Comparison of ENCODE assay signal across 13 cellular contexts in the genomic region with DNA sequence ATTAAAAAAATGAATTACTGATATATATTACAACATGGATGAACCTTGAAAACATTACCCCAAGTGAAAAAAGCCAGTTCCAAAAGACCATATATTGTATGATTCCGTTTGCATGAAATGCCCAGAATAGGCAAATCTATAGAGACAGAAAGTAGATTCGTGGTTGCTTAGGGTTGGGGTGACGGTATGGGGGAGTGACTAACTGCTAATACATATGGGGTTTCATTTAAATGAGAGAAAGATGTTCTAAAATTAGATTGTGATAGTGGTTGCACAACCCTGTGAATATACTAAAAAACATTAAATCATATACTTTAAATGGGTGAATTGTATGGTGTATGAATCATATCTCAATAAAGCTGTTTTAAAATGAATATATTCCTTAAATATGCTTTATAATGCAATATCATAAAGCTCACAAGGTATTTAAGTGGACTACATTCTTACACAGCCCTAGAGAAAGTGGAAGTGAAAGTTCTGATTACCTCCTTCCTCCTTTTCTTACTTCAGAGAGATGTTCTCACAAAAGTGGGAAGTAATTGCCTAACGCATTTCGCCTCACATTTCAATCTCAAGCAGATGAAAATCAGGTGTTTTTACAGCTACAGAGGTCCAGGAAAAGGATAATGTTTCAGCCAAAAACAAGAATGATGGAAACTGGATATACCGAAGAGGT.
DNase-seq lines count a peak whose midpoint lies in the region; ATAC-seq and TF ChIP-seq lines count a peak whose summit lies in the region.
"Had no signal": no experiment of that assay in that cellular context is flagged by ENCODE, and none has a peak within 500 bp of the region (broad histone marks: within the 10 kb centered on the region; RNA-seq: fewer than 3 reads in every experiment).

No MANE protein-coding gene starts in this region.

- H4K91ac ChIP-seq in mesenchymal stem cell (ENCODE audit: low read length): no peak overlapping the region

- CTCF ChIA-PET in activated CD8-positive, alpha-beta T cell treated with anti-CD3 and anti-CD28 coated beads, Interleukin-2, amount 10 ng/mL, durations not matched to agents 7 days and 5 days (lab: Charles Lee): interaction anchor here (1.8 kb wide), 1 partner anchor 154 kb away, joined by 6 read pairs; no protein-coding TSS in a partner anchor

- no peak overlapping the region for H3K18ac ChIP-seq in mesenchymal stem cell (ENCODE audit: low read depth in 1 of 2, low read length in 2 of 2)

- WGBS in mesenchymal stem cell: 78% methylated on average over 5 of the region's 6 CpGs

- no peak overlapping the region for H3K23ac ChIP-seq in mesenchymal stem cell (ENCODE audit: low read length in 2 of 2)

- H3K4me3 Mint-ChIP-seq in activated CD8-positive, alpha-beta T cell treated with anti-CD3 and anti-CD28 coated beads, Interleukin-2, amount 10 ng/mL, durations not matched to agents 7 days and 5 days: no peak overlapping the region
- H3K4me3 Mint-ChIP-seq: natural killer cell treated with Interleukin-12 subunit alpha and Interleukin-12 subunit beta and Interleukin-15 and Interleukin-18, amount 100 ng/mL, for 72 hours had no signal

- no peak overlapping the region for H2BK5ac ChIP-seq in mesenchymal stem cell (ENCODE audit: low read depth, low read length, poor library complexity, severe bottlenecking)

- H3K4me3 ChIP-seq in mesenchymal stem cell (ENCODE audit: insufficient read depth in 1 of 2, low read depth in 1 of 2, low read length in 2 of 2): no peak overlapping the region
- H3K4me3 ChIP-seq: ascending aorta, gastrocnemius medialis had no signal

- peak; percentile 87 for ATAC-seq in GM19467 (IDR thresholded peaks at IDR 0.05; ENCODE audit: unreplicated experiment)
- ATAC-seq in HG03097 (IDR thresholded peaks at IDR 0.05; ENCODE audit: low FRiP score, unreplicated experiment): peak; percentile 92
- ATAC-seq in Right ventricle myocardium inferior: no peak
- ATAC-seq in activated CD8-positive, alpha-beta T cell treated with anti-CD3 and anti-CD28 coated beads, Interleukin-2, amount 10 ng/mL, durations not matched to agents 7 days and 5 days: no peak
- ATAC-seq: gastrocnemius medialis; natural killer cell treated with Interleukin-12 subunit alpha and Interleukin-12 subunit beta and Interleukin-15 and Interleukin-18, amount 100 ng/mL, for 72 hours had no signal

- no peak overlapping the region for H3K27ac Mint-ChIP-seq in activated CD8-positive, alpha-beta T cell treated with anti-CD3 and anti-CD28 coated beads, Interleukin-2, amount 10 ng/mL, durations not matched to agents 7 days and 5 days
- H3K27ac Mint-ChIP-seq: natural killer cell treated with Interleukin-12 subunit alpha and Interleukin-12 subunit beta and Interleukin-15 and Interleukin-18, amount 100 ng/mL, for 72 hours had no signal

- no peak overlapping the region for H2BK15ac ChIP-seq in mesenchymal stem cell (ENCODE audit: low read depth, poor library complexity, severe bottlenecking)

- peaks cover 0 to 2% of the 10 kb centered on the region in 2 experiments for H3K27me3 ChIP-seq in mesenchymal stem cell (ENCODE audit: control insufficient read depth in 1 of 2, insufficient read depth in 1 of 2, low read length in 2 of 2)
- H3K27me3 ChIP-seq: ascending aorta had no signal

- H2BK120ac ChIP-seq in mesenchymal stem cell (ENCODE audit: low read depth, low read length): no peak overlapping the region

- no peaks in the 10 kb centered on the region for H3K36me3 Mint-ChIP-seq in activated CD8-positive, alpha-beta T cell treated with anti-CD3 and anti-CD28 coated beads, Interleukin-2, amount 10 ng/mL, durations not matched to agents 7 days and 5 days (ENCODE audit: low read depth)
- H3K36me3 Mint-ChIP-seq: natural killer cell treated with Interleukin-12 subunit alpha and Interleukin-12 subunit beta and Interleukin-15 and Interleukin-18, amount 100 ng/mL, for 72 hours had no signal

- intact Hi-C loops in Right ventricle myocardium inferior (cut with DNase I): loop anchor here (5.0 kb wide), 1 partner anchor 59 kb away; no protein-coding TSS in a partner anchor

- H2AFZ ChIP-seq in mesenchymal stem cell (ENCODE audit: low read depth, low read length): no peak overlapping the region

- no peaks in the 10 kb centered on the region for H3K36me3 ChIP-seq in mesenchymal stem cell (ENCODE audit: control insufficient read depth in 1 of 2, insufficient read depth in 2 of 2, low read depth in 1 of 2, low read length in 2 of 2)
- H3K36me3 ChIP-seq: ascending aorta, gastrocnemius medialis had no signal

- no peaks in the 10 kb centered on the region for H3K79me1 ChIP-seq in mesenchymal stem cell (replicated peaks; ENCODE audit: low read length, poor library complexity, severe bottlenecking)

- H3K14ac ChIP-seq in mesenchymal stem cell (ENCODE audit: low read length in 2 of 2): no peak overlapping the region

- H3K9ac ChIP-seq in mesenchymal stem cell (ENCODE audit: low read length): no peak overlapping the region

- H3K9me3 Mint-ChIP-seq in activated CD8-positive, alpha-beta T cell treated with anti-CD3 and anti-CD28 coated beads, Interleukin-2, amount 10 ng/mL, durations not matched to agents 7 days and 5 days (ENCODE audit: insufficient read depth): no peaks in the 10 kb centered on the region
- H3K9me3 Mint-ChIP-seq: natural killer cell treated with Interleukin-12 subunit alpha and Interleukin-12 subunit beta and Interleukin-15 and Interleukin-18, amount 100 ng/mL, for 72 hours had no signal

- POLR2A ChIA-PET in activated CD8-positive, alpha-beta T cell treated with anti-CD3 and anti-CD28 coated beads, Interleukin-2, amount 10 ng/mL, durations not matched to agents 7 days and 5 days (lab: Charles Lee): interaction anchor here (0.5 kb wide), 1 partner anchor 203 kb away, joined by 3 read pairs; no protein-coding TSS in a partner anchor

- no peak overlapping the region for H3K4me2 ChIP-seq in mesenchymal stem cell (ENCODE audit: low read length, poor library complexity, severe bottlenecking)

- H3K4me1 ChIP-seq in mesenchymal stem cell (ENCODE audit: control insufficient read depth, insufficient read depth, low read depth, low read length): no peaks in the 10 kb centered on the region
- H3K4me1 ChIP-seq: ascending aorta, gastrocnemius medialis had no signal

- H3K4me1 Mint-ChIP-seq in activated CD8-positive, alpha-beta T cell treated with anti-CD3 and anti-CD28 coated beads, Interleukin-2, amount 10 ng/mL, durations not matched to agents 7 days and 5 days (ENCODE audit: low read depth): peaks cover 6% of the 10 kb centered on the region

- H3K27ac ChIP-seq in mesenchymal stem cell (ENCODE audit: low read length, poor library complexity, severe bottlenecking): no peak overlapping the region
- H3K27ac ChIP-seq: ascending aorta, gastrocnemius medialis had no signal

- no peak overlapping the region for H3K4ac ChIP-seq in mesenchymal stem cell (ENCODE audit: low read depth in 1 of 2, low read length in 2 of 2)

- no peak overlapping the region for H2AK5ac ChIP-seq in mesenchymal stem cell (ENCODE audit: low read length, severe bottlenecking)

- DNase-seq in GM10266 (ENCODE audit: extremely low spot score) (peak; percentile 31), SIG-M5 (lab: John Stamatoyannopoulos, UW) (peak; percentile 49), RKO (ENCODE audit: low spot score) (no peak), Right ventricle myocardium inferior (ENCODE audit: missing footprints) (no peak), mesenchymal stem cell (no peak)
- no peak for DNase-seq in activated CD8-positive, alpha-beta T cell treated with anti-CD3 and anti-CD28 coated beads, Interleukin-2, amount 10 ng/mL, durations not matched to agents 7 days and 5 days
- DNase-seq: C1 segment of cervical spinal cord, gastrocnemius medialis, NCI-H2171 treated with DMSO at 0.1 percent for 48 hours had no signal

- peaks cover 22% of the 10 kb centered on the region for H3K27me3 Mint-ChIP-seq in activated CD8-positive, alpha-beta T cell treated with anti-CD3 and anti-CD28 coated beads, Interleukin-2, amount 10 ng/mL, durations not matched to agents 7 days and 5 days (ENCODE audit: low read depth)

- H4K8ac ChIP-seq in mesenchymal stem cell (ENCODE audit: low read length): no peak overlapping the region

- H2BK12ac ChIP-seq in mesenchymal stem cell (ENCODE audit: low read length in 2 of 2): no peak overlapping the region

- no peak for TF ChIP-seq CTCF in GM10266 (IDR thresholded peaks at IDR 0.05; ENCODE audit: control insufficient read depth, insufficient read depth, low read depth, missing control alignments)

- no peaks in the 10 kb centered on the region for H3K9me3 ChIP-seq in mesenchymal stem cell (ENCODE audit: control insufficient read depth, low read length)
- H3K9me3 ChIP-seq: ascending aorta, gastrocnemius medialis had no signal

Comparison
In these comparisons a context has a peak if more than half of its experiments do, and no peak if none do; other contexts are left out.
1. DNase-seq: peak in GM10266 (single experiment) and SIG-M5 (single experiment); none in RKO (single experiment), Right ventricle myocardium inferior (single experiment), activated CD8-positive, alpha-beta T cell treated with anti-CD3 and anti-CD28 coated beads, Interleukin-2, amount 10 ng/mL, durations not matched to agents 7 days and 5 days (single experiment) and mesenchymal stem cell (single experiment).
2. ATAC-seq: peak in GM19467 (single experiment) and HG03097 (single experiment); none in Right ventricle myocardium inferior (single experiment) and activated CD8-positive, alpha-beta T cell treated with anti-CD3 and anti-CD28 coated beads, Interleukin-2, amount 10 ng/mL, durations not matched to agents 7 days and 5 days (single experiment).